In the genomic region with DNA sequence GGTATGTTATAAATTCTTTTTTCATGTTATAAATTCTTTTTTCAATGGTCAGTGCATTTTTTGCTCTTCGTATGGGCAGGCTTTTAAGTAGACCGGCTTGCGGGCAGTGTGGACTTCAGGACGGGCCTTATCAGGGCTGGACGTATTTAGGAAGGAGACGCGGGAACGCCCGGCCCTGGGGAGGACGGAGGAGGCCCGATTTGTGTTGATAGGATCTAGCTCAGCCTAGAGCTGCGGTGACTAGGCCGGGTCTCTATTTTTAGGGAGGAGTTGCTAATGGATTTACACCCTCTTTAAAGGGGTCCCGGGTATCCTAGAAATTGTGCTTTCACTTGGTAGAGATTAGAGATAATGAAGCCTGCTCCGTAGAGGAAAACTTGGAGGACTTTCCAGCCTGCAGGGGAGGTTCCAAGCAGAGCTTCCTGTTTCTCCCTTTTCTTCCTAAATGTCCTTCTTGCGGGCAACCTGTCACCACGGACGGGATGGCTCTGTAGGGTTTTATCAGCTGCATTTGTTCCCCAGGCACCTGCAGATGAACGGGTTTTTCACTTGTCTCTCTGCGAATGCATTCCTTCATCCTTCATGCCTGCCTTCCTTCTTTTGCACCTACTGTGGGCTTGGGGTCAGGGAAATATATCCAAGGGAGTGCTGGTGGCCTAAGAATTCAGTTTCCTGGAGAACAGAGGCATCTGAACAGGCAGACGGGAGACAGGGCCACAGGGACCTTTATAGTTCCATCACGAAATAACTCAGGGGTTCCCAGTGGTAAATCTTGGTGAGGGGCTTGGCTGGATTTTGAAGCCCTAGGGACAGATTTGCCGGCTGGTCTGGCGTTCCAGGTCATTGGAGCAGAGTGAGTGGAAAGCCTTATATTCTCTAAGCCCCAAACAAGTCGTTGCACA, we compare ENCODE assay signal across 8 cellular contexts. TPM values are rescaled to one million over a fixed set of nuclear protein-coding genes. Genes with fewer than 3 reads are reported as not detected.
DNase-seq lines count a peak whose midpoint lies in the region; ATAC-seq, FAIRE-seq and TF ChIP-seq lines count a peak whose summit lies in the region.

No MANE protein-coding gene starts in this region.

- no peaks in the 10 kb centered on the region for H4K20me1 ChIP-seq in GM12878 (ENCODE audit: control insufficient read depth, insufficient read depth)

- peak; percentile 7; the same call in 2 of the 3 replicates for ATAC-seq in GM12878
- no peak for ATAC-seq in thoracic aorta (ENCODE audit: insufficient number of reproducible peaks, low FRiP score, low read depth)
- no peak for ATAC-seq in GM18907 (IDR thresholded peaks at IDR 0.05; ENCODE audit: unreplicated experiment)

- in situ Hi-C loops in GM12878 (cut with MboI) (no loop called here), G401 (cut with HindIII; ENCODE audit: low sequenced_read_pairs) (no loop called here)

- FAIRE-seq in GM12878 (lab: Jason Lieb, UNC) = no peak
- FAIRE-seq in kidney (lab: Jason Lieb, UNC) = no peak

- H3K27me3 ChIP-seq in GM12878 (replicated peaks in 1 of 2; ENCODE audit: control insufficient read depth in 2 of 2, insufficient read depth in 2 of 2, low read length in 1 of 2) (no peaks in the 10 kb centered on the region), thoracic aorta (replicated peaks; ENCODE audit: insufficient read depth) (no peaks in the 10 kb centered on the region)

- intact Hi-C loops in GM12878 (cut with micrococcal nuclease; ENCODE audit: unreplicated experiment) (loop anchor here (10.0 kb wide), 3 partner anchors 168 to 1238 kb away; partner anchors contain the start of gene ASMTL), kidney (cut with DNase I) (no loop called here)

- no peak for TF ChIP-seq POLR2A in GM12878 (IDR thresholded peaks at IDR 0.05; ENCODE audit: low read depth, low read length)

- no peak for TF ChIP-seq RAD21 in GM12878 (IDR thresholded peaks at IDR 0.05; ENCODE audit: insufficient read depth, low read depth, low read length)

- H3K36me3 ChIP-seq in GM12878 (ENCODE audit: control insufficient read depth in 2 of 2, insufficient read depth in 2 of 2, low read length in 1 of 2) (no peaks in the 10 kb centered on the region), kidney (ENCODE audit: control insufficient read depth in 1 of 2, insufficient read depth in 2 of 2, low read length in 2 of 2) (no peaks in the 10 kb centered on the region), thoracic aorta (peaks cover 3% of the 10 kb centered on the region)

- peak overlapping the region; percentile 65 for H3K27ac ChIP-seq in GM12878 (ENCODE audit: control insufficient read depth, insufficient read depth)
- H3K27ac ChIP-seq in kidney (ENCODE audit: low read depth in 2 of 2, low read length in 2 of 2) = peak overlapping the region; percentile 36 to 63
- H3K27ac ChIP-seq in thoracic aorta = peak overlapping the region; percentile 76 to 87

- CTCF ChIA-PET in GM12878 (lab: Yijun Ruan, JAX) = no interaction called here

- TF ChIP-seq CTCF in GM12878 (IDR thresholded peaks at IDR 0.05 in 2 of 3, conservative IDR thresholded peaks at IDR 0.05 in 1 of 3; ENCODE audit: control insufficient read depth in 2 of 3, extremely low read depth in 1 of 3, insufficient read depth in 1 of 3, low read depth in 3 of 3, low read length in 3 of 3) (no peak), kidney (IDR thresholded peaks at IDR 0.05; ENCODE audit: borderline replicate concordance, extremely low read depth, insufficient read depth) (no peak), thoracic aorta (IDR thresholded peaks at IDR 0.05) (no peak)

- H2AFZ ChIP-seq in GM12878 (ENCODE audit: control insufficient read depth, low read depth, low read length) = peak overlapping the region; percentile 65

- peak; percentile 32 for DNase-seq in activated naive CD4-positive, alpha-beta T cell treated with Interleukin-2 at 50 U/mL for 16 hours
- DNase-seq in activated naive CD4-positive, alpha-beta T cell treated with anti-CD3 and anti-CD28 coated beads, Interleukin-2, amount 50 U/mL, for 16 hours = no peak
- DNase-seq in GM12878 (ENCODE audit: low read depth, low spot score) (no peak), kidney (no peak), thoracic aorta (ENCODE audit: low spot score) (peak; percentile 26), G401 (ENCODE audit: low spot score) (no peak), glomerular visceral epithelial cell (ENCODE audit: extremely low spot score) (no peak)

- POLR2A ChIA-PET in GM12878 (lab: Charles Lee) = no interaction called here

- SMC1A ChIA-PET in GM12878 (lab: Charles Lee; ENCODE audit: uncharacterized antibody, unreplicated experiment) = no interaction called here

- H3K9ac ChIP-seq in GM12878 (ENCODE audit: control insufficient read depth, insufficient read depth, low read length) = peak overlapping the region; percentile 87
- peak overlapping the region; percentile 55 to 81 for H3K9ac ChIP-seq in kidney (ENCODE audit: low read length in 2 of 2)

- under 1% methylated on average over 25 of the region's 25 CpGs for WGBS in GM12878 (ENCODE audit: insufficient coverage, insufficient replicate concordance, low lambda C conversion rate, missing lambda C conversion rate)

- H3K4me1 ChIP-seq in GM12878 (ENCODE audit: control insufficient read depth, insufficient read depth, low read length) = peaks cover 10% of the 10 kb centered on the region
- peaks cover 6 to 9% of the 10 kb centered on the region in 2 donors for H3K4me1 ChIP-seq in kidney (ENCODE audit: control insufficient read depth in 1 of 2, insufficient read depth in 1 of 2, low read depth in 1 of 2, low read length in 2 of 2)
- H3K4me1 ChIP-seq in thoracic aorta (ENCODE audit: control insufficient read depth in 1 of 2, low read depth in 2 of 2) = peaks cover 33 to 50% of the 10 kb centered on the region in 2 donors

- H3K9me3 ChIP-seq in GM12878 (replicated peaks; ENCODE audit: control insufficient read depth, insufficient read depth, low read length) (no peaks in the 10 kb centered on the region), kidney (ENCODE audit: control insufficient read depth in 1 of 2, low read length in 2 of 2) (no peaks in the 10 kb centered on the region), thoracic aorta (no peaks in the 10 kb centered on the region)

- H3K79me2 ChIP-seq in GM12878 (ENCODE audit: control insufficient read depth, insufficient read depth, low read length) = peaks cover 23% of the 10 kb centered on the region

- no TSS peak for BruUV-seq in GM12878 (replicated peaks; lab: Mats Ljungman, UMichigan)

- H3K4me2 ChIP-seq in GM12878 (ENCODE audit: control insufficient read depth, insufficient read depth) = peak overlapping the region; percentile 72

- RAD21 ChIA-PET in GM12878 (lab: Charles Lee; ENCODE audit: unreplicated experiment) = no interaction called here

- H3K4me3 ChIP-seq in GM12878 = peak overlapping the region; percentile 91
- peak overlapping the region; percentile 76 to 88 for H3K4me3 ChIP-seq in kidney (ENCODE audit: low read length in 2 of 2)
- H3K4me3 ChIP-seq in thoracic aorta = peak overlapping the region; percentile 77

- TF ChIP-seq EP300 in GM12878 (IDR thresholded peaks at IDR 0.05; ENCODE audit: borderline replicate concordance in 1 of 2, control insufficient read depth in 1 of 2, low read depth in 2 of 2, low read length in 2 of 2) = no peak

TF ChIP-seq in GM12878, 131 proteins besides CTCF, POLR2A, EP300 and RAD21 (continues in another document):
- TF ChIP-seq TCF12 (IDR thresholded peaks at IDR 0.05; ENCODE audit: low read depth, low read length) (no peak), NR2C2 (IDR thresholded peaks at IDR 0.05; ENCODE audit: borderline replicate concordance, control insufficient read depth, insufficient read length, low read depth) (no peak), RELA (IDR thresholded peaks at IDR 0.05; ENCODE audit: borderline replicate concordance, partially characterized antibody) (no peak)

RNA-seq across cellular contexts. Expression of gene CD99, which starts 1.4 kb away (rescaled TPM):
- total RNA-seq in GM12878 (2013; cell fraction: nucleolus; rRNA removed) = 84.7 and 89.7 TPM in 2 replicates
- total RNA-seq in GM12878 (2014; rRNA removed) (157 and 163 TPM in 2 replicates), GM12878 (2014; rRNA removed; fragmentation: Illumina TruSeq; extraction: Trizol) (128 and 134 TPM in 2 replicates), GM12878 (2021) (174 and 181 TPM in 2 replicates), kidney (136 TPM), thoracic aorta (100 to 1,000 TPM; 490 to 527 TPM)
- 27.6 TPM for polyA plus RNA-seq in GM12878 (2011; ENCODE audit: low read depth)
- polyA plus RNA-seq in GM12878 (2011; rRNA removed) (31.4 and 43.4 TPM in 2 replicates), GM12878 (2014; fragmentation: Illumina TruSeq; extraction: Trizol) (148 and 154 TPM in 2 replicates), GM12878 (2014; fragmentation: Nextera tagmentation; extraction: Ambion mirVana) (10 to 100 TPM; 24.8 to 52.1 TPM), GM12878 (2014; rRNA removed) (227 and 242 TPM in 2 replicates), GM12878 (2016; fragmentation: Nextera tagmentation; extraction: Ambion mirVana) (100 to 1,000 TPM; 169 to 193 TPM), kidney (ENCODE audit: insufficient read depth, low read depth, low replicate concordance) (125 TPM)
- 73.8 and 89.2 TPM in 2 replicates for polyA plus RNA-seq in GM12878 (2011; cell fraction: cytosol; rRNA removed)
- polyA plus RNA-seq in GM12878 (2011; cell fraction: nucleus; rRNA removed) = 52.7 and 65.2 TPM in 2 replicates
- polyA plus RNA-seq in GM12878 (2012) = 83.9 and 108 TPM in 2 replicates
- polyA minus RNA-seq in GM12878 (2011; rRNA and poly(A)+ RNA removed) = 21.3 and 37.8 TPM in 2 replicates
- 32.6 and 35.1 TPM in 2 replicates for polyA minus RNA-seq in GM12878 (2011; cell fraction: cytosol; rRNA and poly(A)+ RNA removed)
- 8.7 and 16.3 TPM in 2 replicates for polyA minus RNA-seq in GM12878 (2011; cell fraction: nucleus; rRNA and poly(A)+ RNA removed)
- total RNA-seq in G401 (2014; rRNA removed; shearing (Covaris generic)) = 127 and 133 TPM in 2 replicates

RNA-seq across cellular contexts. Expression of gene XG, which starts 59.4 kb away (rescaled TPM):
- total RNA-seq in GM12878 (2013; cell fraction: nucleolus; rRNA removed) = not detected in 2 replicates
- total RNA-seq in GM12878 (2014; rRNA removed) = not detected in 2 replicates
- total RNA-seq in GM12878 (2014; rRNA removed; fragmentation: Illumina TruSeq; extraction: Trizol) = not detected in 2 replicates
- not detected in 2 replicates for total RNA-seq in GM12878 (2021)
- not detected for polyA plus RNA-seq in GM12878 (2011; ENCODE audit: low read depth)
- polyA plus RNA-seq in GM12878 (2011; rRNA removed) = not detected in 2 replicates
- polyA plus RNA-seq in GM12878 (2011; cell fraction: cytosol; rRNA removed) = not detected in 2 replicates
- polyA plus RNA-seq in GM12878 (2011; cell fraction: nucleus; rRNA removed) = not detected in 2 replicates
- not detected in 2 replicates for polyA plus RNA-seq in GM12878 (2012)
- polyA plus RNA-seq in GM12878 (2014; fragmentation: Illumina TruSeq; extraction: Trizol) = not detected in 2 replicates
- not detected for polyA plus RNA-seq in GM12878 (2014; fragmentation: Nextera tagmentation; extraction: Ambion mirVana)
- polyA plus RNA-seq in GM12878 (2014; rRNA removed) = not detected in 2 replicates
- polyA plus RNA-seq in GM12878 (2016; fragmentation: Nextera tagmentation; extraction: Ambion mirVana) = not detected
- not detected in 2 replicates for polyA minus RNA-seq in GM12878 (2011; rRNA and poly(A)+ RNA removed)
- polyA minus RNA-seq in GM12878 (2011; cell fraction: cytosol; rRNA and poly(A)+ RNA removed) = not detected in 2 replicates
- not detected in 2 replicates for polyA minus RNA-seq in GM12878 (2011; cell fraction: nucleus; rRNA and poly(A)+ RNA removed)
- 0.50 TPM for total RNA-seq in kidney
- 0.43 TPM for polyA plus RNA-seq in kidney (ENCODE audit: insufficient read depth, low read depth, low replicate concordance)
- 10 to 100 TPM; 18.1 to 29.6 TPM for total RNA-seq in thoracic aorta
- total RNA-seq in G401 (2014; rRNA removed; shearing (Covaris generic)) = 0.51 TPM in 1 of 2 replicates, not detected in the other

Comparison
In these comparisons a context has a peak if more than half of its experiments do, and no peak if none do; other contexts are left out.
1. DNase-seq: peak in activated naive CD4-positive, alpha-beta T cell treated with Interleukin-2 at 50 U/mL for 16 hours (single experiment) and thoracic aorta (single experiment); none in activated naive CD4-positive, alpha-beta T cell treated with anti-CD3 and anti-CD28 coated beads, Interleukin-2, amount 50 U/mL, for 16 hours (single experiment), GM12878 (single experiment), kidney (single experiment), G401 (single experiment) and glomerular visceral epithelial cell (single experiment).
2. RNA of gene XG, which starts 59.4 kb away (total RNA-seq): 18.1 to 29.6 TPM in thoracic aorta; 0.51 TPM in G401, 0.50 TPM in kidney (single experiment) and not detected in GM12878; every median in the first group is over 10 times any median in the second.
3. Peak in every context shown above with its lines, with median percentiles within 50 percentile points of each other: H3K27ac ChIP-seq and H3K4me3 ChIP-seq.